20 cellular contexts compared by ENCODE assay signal in genomic region chr19:42295342-42295741, GRCh38. TPM values are rescaled to one million over a fixed set of nuclear protein-coding genes. Genes with fewer than 3 reads are reported as not detected.
A peak's percentile ranks its signal among the peaks of the same experiment; 100 is the strongest.
DNase-seq lines count a peak whose midpoint lies in the region; ATAC-seq, FAIRE-seq and TF ChIP-seq lines count a peak whose summit lies in the region.
"Had no signal": no experiment of that assay in that cellular context is flagged by ENCODE, and none has a peak within 500 bp of the region (broad histone marks: within the 10 kb centered on the region; RNA-seq: fewer than 3 reads in every experiment).

No MANE protein-coding gene starts in this region.

- no peak overlapping the region for H3K4me2 ChIP-seq in K562 (ENCODE audit: insufficient read depth, low read length)
- H3K4me2 ChIP-seq: SK-N-SH had no signal

- H3K36me3 Mint-ChIP-seq in activated naive CD8-positive, alpha-beta T cell treated with anti-CD3 and anti-CD28 coated beads, Interleukin-2, amount 10 ng/mL, durations not matched to agents 7 days and 5 days, result peaks cover 16% of the 10 kb centered on the region
- H3K36me3 Mint-ChIP-seq in activated naive CD8-positive, alpha-beta T cell treated with anti-CD3 and anti-CD28 coated beads for 36 hours, result peaks cover 12% of the 10 kb centered on the region
- peaks cover 26 to 43% of the 10 kb centered on the region in 2 donors for H3K36me3 Mint-ChIP-seq in stimulated activated naive B cell treated with anti-CD40 and anti-IgM and Interleukin-4, amounts not matched to agents 10 μg/mL and 1 μg/mL and 100 μg/mL, for 72 hours

- H3K9ac ChIP-seq in HUES64 (ENCODE audit: low read depth, low read length) (no peak overlapping the region), K562 (ENCODE audit: insufficient read depth in 1 of 2, low read depth in 2 of 2, low read length in 2 of 2) (no peak overlapping the region)
- H3K9ac ChIP-seq: SK-N-SH had no signal

- no peaks in the 10 kb centered on the region for H3K9me3 ChIP-seq in HUES64 (ENCODE audit: insufficient read depth, low read depth, low read length)
- no peaks in the 10 kb centered on the region for H3K9me3 ChIP-seq in K562 (replicated peaks; ENCODE audit: control insufficient read depth, insufficient read depth, low read depth, low read length)
- H3K9me3 ChIP-seq: adrenal gland, SK-N-SH had no signal

- POLR2A ChIA-PET in activated naive CD8-positive, alpha-beta T cell treated with anti-CD3 and anti-CD28 coated beads, Interleukin-2, amount 10 ng/mL, durations not matched to agents 7 days and 5 days (lab: Charles Lee), result interaction anchor here (1.1 to 1.2 kb wide), 2 partner anchors 11 to 28 kb away, joined by 3 to 7 read pairs; no protein-coding TSS in a partner anchor
- POLR2A ChIA-PET in K562 (lab: Yijun Ruan, JAX), result interaction anchor here (1.4 kb wide), 1 partner anchor 85 kb away, joined by 4 read pairs; no protein-coding TSS in a partner anchor

- H3K79me2 ChIP-seq in K562 (ENCODE audit: control insufficient read depth, insufficient read depth, low read length), result no peaks in the 10 kb centered on the region

- H3K36me3 ChIP-seq in HUES64 (ENCODE audit: insufficient read depth, low read length) (peaks cover 60% of the 10 kb centered on the region), K562 (ENCODE audit: control insufficient read depth, insufficient read depth, low read length) (peaks cover 80% of the 10 kb centered on the region; the same call in 2 of the 3 replicates)

- 0 out of 6 replicates have a peak, but pooled peaks of 1 of the 3 experiments have one; percentile 26 for TF ChIP-seq CTCF in K562 (IDR thresholded peaks at IDR 0.05 in 2 of 3, conservative IDR thresholded peaks at IDR 0.05 in 1 of 3; ENCODE audit: insufficient read depth in 2 of 3, low read depth in 1 of 3, low read length in 3 of 3)

- CTCF ChIA-PET in K562 (lab: Yijun Ruan, JAX; ENCODE audit: low intra/inter-chr PET ratio), result interaction anchor here (0.7 to 2.3 kb wide), 3 partner anchors 50 to 187 kb away, joined by 5 to 13 read pairs (median 9); partner anchors contain the start of gene POU2F2

- no peaks in the 10 kb centered on the region for H3K27me3 Mint-ChIP-seq in activated naive CD8-positive, alpha-beta T cell treated with anti-CD3 and anti-CD28 coated beads, Interleukin-2, amount 10 ng/mL, durations not matched to agents 7 days and 5 days
- no peaks in the 10 kb centered on the region for H3K27me3 Mint-ChIP-seq in activated naive CD8-positive, alpha-beta T cell treated with anti-CD3 and anti-CD28 coated beads for 36 hours
- H3K27me3 Mint-ChIP-seq in stimulated activated naive B cell treated with anti-CD40 and anti-IgM and Interleukin-4, amounts not matched to agents 10 μg/mL and 1 μg/mL and 100 μg/mL, for 72 hours, result no peaks in the 10 kb centered on the region
- H3K27me3 Mint-ChIP-seq: activated CD4-positive, alpha-beta memory T cell treated with anti-CD3 and anti-CD28 coated beads for 36 hours; natural killer cell treated with Interleukin-12 subunit alpha and Interleukin-12 subunit beta and Interleukin-15 and Interleukin-18, amount 100 ng/mL, for 72 hours had no signal

- no peak overlapping the region for H2AFZ ChIP-seq in K562 (ENCODE audit: low read depth, low read length)

- no peak overlapping the region for H3K4me3 ChIP-seq in HUES64 (ENCODE audit: low read length)
- no peak overlapping the region for H3K4me3 ChIP-seq in K562
- H3K4me3 ChIP-seq: adrenal gland had no signal

- H3K27ac ChIP-seq in HUES64 (ENCODE audit: low read depth, low read length) (peak overlapping the region; percentile 5; the same call in 1 of the 2 replicates), K562 (ENCODE audit: extremely low read depth, low read depth, low read length) (no peak overlapping the region)
- H3K27ac ChIP-seq: adrenal gland had no signal

- H3K4me1 Mint-ChIP-seq in activated naive CD8-positive, alpha-beta T cell treated with anti-CD3 and anti-CD28 coated beads, Interleukin-2, amount 10 ng/mL, durations not matched to agents 7 days and 5 days, result peaks cover 4% of the 10 kb centered on the region
- H3K4me1 Mint-ChIP-seq in activated naive CD8-positive, alpha-beta T cell treated with anti-CD3 and anti-CD28 coated beads for 36 hours, result peaks cover 4% of the 10 kb centered on the region
- H3K4me1 Mint-ChIP-seq in stimulated activated naive B cell treated with anti-CD40 and anti-IgM and Interleukin-4, amounts not matched to agents 10 μg/mL and 1 μg/mL and 100 μg/mL, for 72 hours, result peaks cover 18% of the 10 kb centered on the region in 2 donors
- H3K4me1 Mint-ChIP-seq: immature natural killer cell had no signal

- no peaks in the 10 kb centered on the region for H3K4me1 ChIP-seq in HUES64 (ENCODE audit: insufficient read depth, low read length)
- peaks cover 0 to 60% of the 10 kb centered on the region in 2 experiments; a peak in 3 of 5 replicates for H3K4me1 ChIP-seq in K562 (replicated peaks in 1 of 2; ENCODE audit: control insufficient read depth in 2 of 2, insufficient read depth in 2 of 2, low read length in 2 of 2)
- H3K4me1 ChIP-seq: adrenal gland had no signal

- peak; percentile 25 for DNase-seq in activated naive CD8-positive, alpha-beta T cell treated with anti-CD3 and anti-CD28 coated beads, Interleukin-2, amount 10 ng/mL, durations not matched to agents 7 days and 5 days
- no peak for DNase-seq in activated naive CD8-positive, alpha-beta T cell treated with anti-CD3 and anti-CD28 coated beads for 36 hours
- no peak for DNase-seq in K562 (ENCODE audit: extremely low read depth in 1 of 4, low spot score in 3 of 4)
- DNase-seq in stimulated activated naive B cell treated with anti-CD40 and anti-IgM and Interleukin-4, amounts not matched to agents 10 μg/mL and 1 μg/mL and 100 μg/mL, for 72 hours, result no peak
- no peak for DNase-seq in superior temporal gyrus (ENCODE audit: extremely low spot score)
- DNase-seq: PC-3 had no signal

- in situ Hi-C loops in K562 (cut with MboI), result no loop called here

- H3K27ac Mint-ChIP-seq in activated naive CD8-positive, alpha-beta T cell treated with anti-CD3 and anti-CD28 coated beads, Interleukin-2, amount 10 ng/mL, durations not matched to agents 7 days and 5 days, result no peak overlapping the region
- no peak overlapping the region for H3K27ac Mint-ChIP-seq in activated naive CD8-positive, alpha-beta T cell treated with anti-CD3 and anti-CD28 coated beads for 36 hours
- H3K27ac Mint-ChIP-seq in stimulated activated naive B cell treated with anti-CD40 and anti-IgM and Interleukin-4, amounts not matched to agents 10 μg/mL and 1 μg/mL and 100 μg/mL, for 72 hours, result peak overlapping the region; percentile 81
- H3K27ac Mint-ChIP-seq: natural killer cell treated with Interleukin-12 subunit alpha and Interleukin-12 subunit beta and Interleukin-15 and Interleukin-18, amount 100 ng/mL, for 72 hours had no signal

- BruUV-seq in K562 (replicated peaks; lab: Mats Ljungman, UMichigan), result TSS peak; percentile 40

- no peaks in the 10 kb centered on the region for H3K9me3 Mint-ChIP-seq in activated naive CD8-positive, alpha-beta T cell treated with anti-CD3 and anti-CD28 coated beads, Interleukin-2, amount 10 ng/mL, durations not matched to agents 7 days and 5 days
- no peaks in the 10 kb centered on the region for H3K9me3 Mint-ChIP-seq in activated naive CD8-positive, alpha-beta T cell treated with anti-CD3 and anti-CD28 coated beads for 36 hours
- H3K9me3 Mint-ChIP-seq in stimulated activated naive B cell treated with anti-CD40 and anti-IgM and Interleukin-4, amounts not matched to agents 10 μg/mL and 1 μg/mL and 100 μg/mL, for 72 hours, result no peaks in the 10 kb centered on the region
- H3K9me3 Mint-ChIP-seq: activated CD4-positive, alpha-beta memory T cell treated with anti-CD3 and anti-CD28 coated beads for 36 hours; immature natural killer cell; natural killer cell treated with Interleukin-12 subunit alpha and Interleukin-12 subunit beta and Interleukin-15 and Interleukin-18, amount 100 ng/mL, for 72 hours; stimulated activated effector memory CD8-positive, alpha-beta T cell treated with anti-CD3 and anti-CD28 coated beads, Interleukin-12 subunit alpha, Interleukin-12 subunit beta, amount 100 ng/mL, for 72 hours had no signal

- intact Hi-C loops in K562 (cut with micrococcal nuclease), result loop anchor here (5.0 kb wide), 1 partner anchor 53 kb away; the partner anchor contains the start of gene GSK3A

- TF ChIP-seq EP300 in K562 (IDR thresholded peaks at IDR 0.05; ENCODE audit: low read length), result no peak

- no peak for TF ChIP-seq RAD21 in K562 (CRISPR knock-in tag; conservative IDR thresholded peaks at IDR 0.05 in 1 of 2, IDR thresholded peaks at IDR 0.05 in 1 of 2)

- ATAC-seq in activated naive CD8-positive, alpha-beta T cell treated with anti-CD3 and anti-CD28 coated beads, Interleukin-2, amount 10 ng/mL, durations not matched to agents 7 days and 5 days (ENCODE audit: low read depth), result no peak
- ATAC-seq in K562, result peak; percentile 6; the same call in 1 of the 3 replicates
- ATAC-seq in stimulated activated naive B cell treated with anti-CD40 and anti-IgM and Interleukin-4, amounts not matched to agents 10 μg/mL and 1 μg/mL and 100 μg/mL, for 72 hours (replicated peaks), result no peak
- no peak for ATAC-seq in GM21576 (IDR thresholded peaks at IDR 0.05; ENCODE audit: unreplicated experiment)
- ATAC-seq in HG03196 (IDR thresholded peaks at IDR 0.05; ENCODE audit: unreplicated experiment), result no peak
- ATAC-seq: PC-3 had no signal

- H3K4me3 Mint-ChIP-seq in activated naive CD8-positive, alpha-beta T cell treated with anti-CD3 and anti-CD28 coated beads, Interleukin-2, amount 10 ng/mL, durations not matched to agents 7 days and 5 days, result no peak overlapping the region
- no peak overlapping the region for H3K4me3 Mint-ChIP-seq in activated naive CD8-positive, alpha-beta T cell treated with anti-CD3 and anti-CD28 coated beads for 36 hours
- no peak overlapping the region for H3K4me3 Mint-ChIP-seq in stimulated activated naive B cell treated with anti-CD40 and anti-IgM and Interleukin-4, amounts not matched to agents 10 μg/mL and 1 μg/mL and 100 μg/mL, for 72 hours
- H3K4me3 Mint-ChIP-seq: activated CD4-positive, alpha-beta memory T cell treated with anti-CD3 and anti-CD28 coated beads for 36 hours; immature natural killer cell; natural killer cell treated with Interleukin-12 subunit alpha and Interleukin-12 subunit beta and Interleukin-15 and Interleukin-18, amount 100 ng/mL, for 72 hours; stimulated activated effector memory CD8-positive, alpha-beta T cell treated with anti-CD3 and anti-CD28 coated beads, Interleukin-12 subunit alpha, Interleukin-12 subunit beta, amount 100 ng/mL, for 72 hours had no signal

- no peaks in the 10 kb centered on the region for H3K9me1 ChIP-seq in K562 (ENCODE audit: control insufficient read depth, insufficient read depth, low read length)

- no peak for TF ChIP-seq POLR2A in K562 (conservative IDR thresholded peaks at IDR 0.05)

- H4K20me1 ChIP-seq in K562 (replicated peaks; ENCODE audit: control insufficient read depth, insufficient read depth, low read length), result peaks cover 7% of the 10 kb centered on the region; the same call in 1 of the 2 replicates

- FAIRE-seq in K562 (lab: Jason Lieb, UNC), result no peak
- FAIRE-seq: D721Med had no signal

- WGBS in HUES64, result 87% methylated on average over 5 of the region's 5 CpGs
- 43% methylated on average over 2 of the region's 5 CpGs for WGBS in K562 (ENCODE audit: insufficient coverage, low coverage, missing lambda C conversion rate)

- no peaks in the 10 kb centered on the region for H3K27me3 ChIP-seq in HUES64 (ENCODE audit: insufficient read depth, low read length)
- H3K27me3 ChIP-seq in K562 (ENCODE audit: control insufficient read depth in 2 of 2, insufficient read depth in 2 of 2, low read length in 2 of 2), result no peaks in the 10 kb centered on the region
- H3K27me3 ChIP-seq: adrenal gland had no signal

RNA-seq across cellular contexts. Expression of gene PRR19, which starts 6.6 kb away (rescaled TPM):
- total RNA-seq in activated naive CD8-positive, alpha-beta T cell treated with anti-CD3 and anti-CD28 coated beads, Interleukin-2, amount 10 ng/mL, durations not matched to agents 7 days and 5 days, result under 1 TPM in 1 of 2 experiments, not detected in 1; 0.57 TPM
- total RNA-seq in activated naive CD8-positive, alpha-beta T cell treated with anti-CD3 and anti-CD28 coated beads for 36 hours, result under 1 TPM; 0.52 to 0.92 TPM
- polyA plus RNA-seq in HUES64 (2013, experiment 1 of 2), result 4.8 TPM
- polyA plus RNA-seq in HUES64 (2013, experiment 2 of 2), result 3.9 TPM
- total RNA-seq in K562 (2011; cell fraction: chromatin; rRNA removed; ENCODE audit: low replicate concordance), result 0.30 and 0.67 TPM in 2 replicates
- total RNA-seq in K562 (2011; cell fraction: nucleolus; rRNA removed), result 0.39 and 0.83 TPM in 2 replicates
- 0.76 and 0.81 TPM in 2 replicates for total RNA-seq in K562 (2011; cell fraction: nucleoplasm; rRNA removed)
- 0.54 and 1.1 TPM in 2 replicates for total RNA-seq in K562 (2014; rRNA removed)
- 0.11 and 0.32 TPM in 2 replicates for total RNA-seq in K562 (2014; rRNA removed; fragmentation: Illumina TruSeq; extraction: Trizol)
- total RNA-seq in K562 (2015; rRNA removed; fragmentation: Illumina TruSeq; extraction: Trizol), result 0.94 and 1.1 TPM in 2 replicates
- 1.6 and 1.8 TPM in 2 replicates for total RNA-seq in K562 (2021)
- 0.24 and 0.34 TPM in 2 replicates for polyA plus RNA-seq in K562 (2011; rRNA removed)
- 0.41 and 2.0 TPM in 2 replicates for polyA plus RNA-seq in K562 (2011; cell fraction: cytosol; rRNA removed)
- polyA plus RNA-seq in K562 (2011; cell fraction: nucleus; rRNA removed), result 0.21 and 0.77 TPM in 2 replicates
- 1.4 and 1.7 TPM in 2 replicates for polyA plus RNA-seq in K562 (2012)
- 1.0 and 1.9 TPM in 2 replicates for polyA plus RNA-seq in K562 (2014; fragmentation: Illumina TruSeq; extraction: Trizol)
- under 1 TPM; 0.10 to 0.18 TPM for polyA plus RNA-seq in K562 (2014; fragmentation: Nextera tagmentation; extraction: Ambion mirVana)
- 0.73 and 1.6 TPM in 2 replicates for polyA plus RNA-seq in K562 (2014; rRNA removed)
- polyA minus RNA-seq in K562 (2011; rRNA and poly(A)+ RNA removed), result 0.15 and 0.32 TPM in 2 replicates
- 1.2 TPM in 1 of 2 replicates, not detected in the other for polyA minus RNA-seq in K562 (2011; cell fraction: cytosol; rRNA and poly(A)+ RNA removed)
- 0.40 TPM in 1 of 2 replicates, not detected in the other for polyA minus RNA-seq in K562 (2011; cell fraction: nucleus; rRNA and poly(A)+ RNA removed)
- total RNA-seq: PC-3 had no signal

RNA-seq across cellular contexts. Expression of gene PAFAH1B3, which starts 7.1 kb away (rescaled TPM):
- 10 to 100 TPM; 36.2 to 41.1 TPM for total RNA-seq in activated naive CD8-positive, alpha-beta T cell treated with anti-CD3 and anti-CD28 coated beads, Interleukin-2, amount 10 ng/mL, durations not matched to agents 7 days and 5 days
- 10 to 100 TPM; 38.1 to 38.4 TPM for total RNA-seq in activated naive CD8-positive, alpha-beta T cell treated with anti-CD3 and anti-CD28 coated beads for 36 hours
- 108 TPM for polyA plus RNA-seq in HUES64 (2013, experiment 1 of 2)
- 112 TPM for polyA plus RNA-seq in HUES64 (2013, experiment 2 of 2)
- 3.9 and 24.8 TPM in 2 replicates for total RNA-seq in K562 (2011; cell fraction: chromatin; rRNA removed; ENCODE audit: low replicate concordance)
- total RNA-seq in K562 (2011; cell fraction: nucleolus; rRNA removed), result 45.0 and 47.0 TPM in 2 replicates
- total RNA-seq in K562 (2011; cell fraction: nucleoplasm; rRNA removed), result 16.6 and 17.6 TPM in 2 replicates
- total RNA-seq in K562 (2014; rRNA removed), result 114 and 146 TPM in 2 replicates
- 28.7 and 48.0 TPM in 2 replicates for total RNA-seq in K562 (2014; rRNA removed; fragmentation: Illumina TruSeq; extraction: Trizol)
- 78.9 and 81.0 TPM in 2 replicates for total RNA-seq in K562 (2015; rRNA removed; fragmentation: Illumina TruSeq; extraction: Trizol)
- total RNA-seq in K562 (2021), result 130 and 138 TPM in 2 replicates
- polyA plus RNA-seq in K562 (2011; rRNA removed), result 27.5 and 40.8 TPM in 2 replicates
- polyA plus RNA-seq in K562 (2011; cell fraction: cytosol; rRNA removed), result 71.5 and 165 TPM in 2 replicates
- 47.4 and 73.9 TPM in 2 replicates for polyA plus RNA-seq in K562 (2011; cell fraction: nucleus; rRNA removed)
- 83.4 and 102 TPM in 2 replicates for polyA plus RNA-seq in K562 (2012)
- 96.7 and 113 TPM in 2 replicates for polyA plus RNA-seq in K562 (2014; fragmentation: Illumina TruSeq; extraction: Trizol)
- 10 to 100 TPM; 10.5 to 23.5 TPM for polyA plus RNA-seq in K562 (2014; fragmentation: Nextera tagmentation; extraction: Ambion mirVana)
- 79.6 and 80.6 TPM in 2 replicates for polyA plus RNA-seq in K562 (2014; rRNA removed)
- 20.7 and 34.8 TPM in 2 replicates for polyA minus RNA-seq in K562 (2011; rRNA and poly(A)+ RNA removed)
- polyA minus RNA-seq in K562 (2011; cell fraction: cytosol; rRNA and poly(A)+ RNA removed), result 70.3 and 71.1 TPM in 2 replicates
- 16.8 and 18.9 TPM in 2 replicates for polyA minus RNA-seq in K562 (2011; cell fraction: nucleus; rRNA and poly(A)+ RNA removed)
- total RNA-seq: PC-3 had no signal

RNA-seq across cellular contexts. Expression of gene TMEM145, which starts 17.8 kb away (rescaled TPM):
- under 1 TPM; 0.54 to 0.94 TPM for total RNA-seq in activated naive CD8-positive, alpha-beta T cell treated with anti-CD3 and anti-CD28 coated beads, Interleukin-2, amount 10 ng/mL, durations not matched to agents 7 days and 5 days
- total RNA-seq in activated naive CD8-positive, alpha-beta T cell treated with anti-CD3 and anti-CD28 coated beads for 36 hours, result 1 to 10 TPM; 1.1 to 3.2 TPM
- 1.1 TPM for polyA plus RNA-seq in HUES64 (2013, experiment 1 of 2)
- 2.7 TPM for polyA plus RNA-seq in HUES64 (2013, experiment 2 of 2)
- total RNA-seq in K562 (2011; cell fraction: chromatin; rRNA removed; ENCODE audit: low replicate concordance), result 4.7 and 17.0 TPM in 2 replicates
- total RNA-seq in K562 (2011; cell fraction: nucleolus; rRNA removed), result 7.8 and 16.2 TPM in 2 replicates
- total RNA-seq in K562 (2011; cell fraction: nucleoplasm; rRNA removed), result 4.7 and 8.2 TPM in 2 replicates
- total RNA-seq in K562 (2014; rRNA removed), result 0.61 TPM in 1 of 2 replicates, not detected in the other
- total RNA-seq in K562 (2014; rRNA removed; fragmentation: Illumina TruSeq; extraction: Trizol), result 0.80 and 0.83 TPM in 2 replicates
- 0.75 and 0.94 TPM in 2 replicates for total RNA-seq in K562 (2015; rRNA removed; fragmentation: Illumina TruSeq; extraction: Trizol)
- 2.8 and 5.5 TPM in 2 replicates for total RNA-seq in K562 (2021)
- polyA plus RNA-seq in K562 (2011; rRNA removed), result 1.3 and 1.8 TPM in 2 replicates
- 0.54 and 0.77 TPM in 2 replicates for polyA plus RNA-seq in K562 (2011; cell fraction: cytosol; rRNA removed)
- 16.6 and 17.9 TPM in 2 replicates for polyA plus RNA-seq in K562 (2011; cell fraction: nucleus; rRNA removed)
- 0.91 and 2.6 TPM in 2 replicates for polyA plus RNA-seq in K562 (2012)
- 1.8 and 2.0 TPM in 2 replicates for polyA plus RNA-seq in K562 (2014; fragmentation: Illumina TruSeq; extraction: Trizol)
- polyA plus RNA-seq in K562 (2014; fragmentation: Nextera tagmentation; extraction: Ambion mirVana), result not detected
- polyA plus RNA-seq in K562 (2014; rRNA removed), result 3.0 and 4.1 TPM in 2 replicates
- polyA minus RNA-seq in K562 (2011; rRNA and poly(A)+ RNA removed), result 1.9 and 2.4 TPM in 2 replicates
- 4.5 TPM in 1 of 2 replicates, not detected in the other for polyA minus RNA-seq in K562 (2011; cell fraction: cytosol; rRNA and poly(A)+ RNA removed)
- polyA minus RNA-seq in K562 (2011; cell fraction: nucleus; rRNA and poly(A)+ RNA removed), result 6.6 and 11.7 TPM in 2 replicates
- total RNA-seq: A172, glomerular endothelial cell, lung microvascular endothelial cell, subcutaneous adipose tissue had no signal
- polyA plus RNA-seq: immature natural killer cell had no signal

RNA-seq across cellular contexts. Expression of gene CIC, which starts 26.3 kb away (rescaled TPM):
- 10 to 100 TPM; 84.4 to 92.2 TPM for total RNA-seq in activated naive CD8-positive, alpha-beta T cell treated with anti-CD3 and anti-CD28 coated beads, Interleukin-2, amount 10 ng/mL, durations not matched to agents 7 days and 5 days
- total RNA-seq in activated naive CD8-positive, alpha-beta T cell treated with anti-CD3 and anti-CD28 coated beads for 36 hours, result 10 to 100 TPM; 43.8 to 50.4 TPM
- 34.2 TPM for polyA plus RNA-seq in HUES64 (2013, experiment 1 of 2)
- 30.1 TPM for polyA plus RNA-seq in HUES64 (2013, experiment 2 of 2)
- total RNA-seq in K562 (2011; cell fraction: chromatin; rRNA removed; ENCODE audit: low replicate concordance), result 24.1 and 86.8 TPM in 2 replicates
- total RNA-seq in K562 (2011; cell fraction: nucleolus; rRNA removed), result 64.6 and 65.9 TPM in 2 replicates
- 39.3 and 41.3 TPM in 2 replicates for total RNA-seq in K562 (2011; cell fraction: nucleoplasm; rRNA removed)
- 13.6 and 13.7 TPM in 2 replicates for total RNA-seq in K562 (2014; rRNA removed)
- total RNA-seq in K562 (2014; rRNA removed; fragmentation: Illumina TruSeq; extraction: Trizol), result 1.5 and 2.2 TPM in 2 replicates
- 8.6 and 8.7 TPM in 2 replicates for total RNA-seq in K562 (2015; rRNA removed; fragmentation: Illumina TruSeq; extraction: Trizol)
- 37.6 and 44.7 TPM in 2 replicates for total RNA-seq in K562 (2021)
- 3.0 and 5.8 TPM in 2 replicates for polyA plus RNA-seq in K562 (2011; rRNA removed)
- polyA plus RNA-seq in K562 (2011; cell fraction: cytosol; rRNA removed), result 4.3 and 10.0 TPM in 2 replicates
- polyA plus RNA-seq in K562 (2011; cell fraction: nucleus; rRNA removed), result 37.3 and 64.7 TPM in 2 replicates
- polyA plus RNA-seq in K562 (2012), result 24.4 and 27.9 TPM in 2 replicates
- 12.0 and 21.5 TPM in 2 replicates for polyA plus RNA-seq in K562 (2014; fragmentation: Illumina TruSeq; extraction: Trizol)
- polyA plus RNA-seq in K562 (2014; fragmentation: Nextera tagmentation; extraction: Ambion mirVana), result under 1 TPM; 0.07 to 0.13 TPM
- polyA plus RNA-seq in K562 (2014; rRNA removed), result 18.9 and 19.9 TPM in 2 replicates
- 1.8 and 2.4 TPM in 2 replicates for polyA minus RNA-seq in K562 (2011; rRNA and poly(A)+ RNA removed)
- polyA minus RNA-seq in K562 (2011; cell fraction: cytosol; rRNA and poly(A)+ RNA removed), result 12.8 and 21.3 TPM in 2 replicates
- 14.4 and 16.6 TPM in 2 replicates for polyA minus RNA-seq in K562 (2011; cell fraction: nucleus; rRNA and poly(A)+ RNA removed)

RNA-seq across cellular contexts. Expression of gene MEGF8, which starts 30.1 kb away (rescaled TPM):
- total RNA-seq in activated naive CD8-positive, alpha-beta T cell treated with anti-CD3 and anti-CD28 coated beads, Interleukin-2, amount 10 ng/mL, durations not matched to agents 7 days and 5 days, result 1 to 10 TPM; 8.5 to 9.3 TPM
- 1 to 10 TPM; 6.8 to 7.6 TPM for total RNA-seq in activated naive CD8-positive, alpha-beta T cell treated with anti-CD3 and anti-CD28 coated beads for 36 hours
- 15.5 TPM for polyA plus RNA-seq in HUES64 (2013, experiment 1 of 2)
- polyA plus RNA-seq in HUES64 (2013, experiment 2 of 2), result 21.3 TPM
- total RNA-seq in K562 (2011; cell fraction: chromatin; rRNA removed; ENCODE audit: low replicate concordance), result 10.5 and 30.6 TPM in 2 replicates
- total RNA-seq in K562 (2011; cell fraction: nucleolus; rRNA removed), result 29.2 and 30.2 TPM in 2 replicates
- 14.0 and 15.8 TPM in 2 replicates for total RNA-seq in K562 (2011; cell fraction: nucleoplasm; rRNA removed)
- 3.8 and 4.5 TPM in 2 replicates for total RNA-seq in K562 (2014; rRNA removed)
- total RNA-seq in K562 (2014; rRNA removed; fragmentation: Illumina TruSeq; extraction: Trizol), result 1.5 and 1.8 TPM in 2 replicates
- 3.0 and 3.4 TPM in 2 replicates for total RNA-seq in K562 (2015; rRNA removed; fragmentation: Illumina TruSeq; extraction: Trizol)
- total RNA-seq in K562 (2021), result 10.0 and 13.1 TPM in 2 replicates
- polyA plus RNA-seq in K562 (2011; rRNA removed), result 1.9 and 2.1 TPM in 2 replicates
- 1.8 and 3.8 TPM in 2 replicates for polyA plus RNA-seq in K562 (2011; cell fraction: cytosol; rRNA removed)
- 5.9 and 11.6 TPM in 2 replicates for polyA plus RNA-seq in K562 (2011; cell fraction: nucleus; rRNA removed)
- polyA plus RNA-seq in K562 (2012), result 6.5 and 11.3 TPM in 2 replicates
- polyA plus RNA-seq in K562 (2014; fragmentation: Illumina TruSeq; extraction: Trizol), result 3.9 and 4.6 TPM in 2 replicates
- under 1 TPM; 0.28 to 0.34 TPM for polyA plus RNA-seq in K562 (2014; fragmentation: Nextera tagmentation; extraction: Ambion mirVana)
- 4.5 and 4.7 TPM in 2 replicates for polyA plus RNA-seq in K562 (2014; rRNA removed)
- polyA minus RNA-seq in K562 (2011; rRNA and poly(A)+ RNA removed), result 2.1 and 2.6 TPM in 2 replicates
- 8.0 and 10.0 TPM in 2 replicates for polyA minus RNA-seq in K562 (2011; cell fraction: cytosol; rRNA and poly(A)+ RNA removed)
- polyA minus RNA-seq in K562 (2011; cell fraction: nucleus; rRNA and poly(A)+ RNA removed), result 7.9 and 8.1 TPM in 2 replicates
